ENCODE assay signal across 10 cellular contexts in the genomic region with DNA sequence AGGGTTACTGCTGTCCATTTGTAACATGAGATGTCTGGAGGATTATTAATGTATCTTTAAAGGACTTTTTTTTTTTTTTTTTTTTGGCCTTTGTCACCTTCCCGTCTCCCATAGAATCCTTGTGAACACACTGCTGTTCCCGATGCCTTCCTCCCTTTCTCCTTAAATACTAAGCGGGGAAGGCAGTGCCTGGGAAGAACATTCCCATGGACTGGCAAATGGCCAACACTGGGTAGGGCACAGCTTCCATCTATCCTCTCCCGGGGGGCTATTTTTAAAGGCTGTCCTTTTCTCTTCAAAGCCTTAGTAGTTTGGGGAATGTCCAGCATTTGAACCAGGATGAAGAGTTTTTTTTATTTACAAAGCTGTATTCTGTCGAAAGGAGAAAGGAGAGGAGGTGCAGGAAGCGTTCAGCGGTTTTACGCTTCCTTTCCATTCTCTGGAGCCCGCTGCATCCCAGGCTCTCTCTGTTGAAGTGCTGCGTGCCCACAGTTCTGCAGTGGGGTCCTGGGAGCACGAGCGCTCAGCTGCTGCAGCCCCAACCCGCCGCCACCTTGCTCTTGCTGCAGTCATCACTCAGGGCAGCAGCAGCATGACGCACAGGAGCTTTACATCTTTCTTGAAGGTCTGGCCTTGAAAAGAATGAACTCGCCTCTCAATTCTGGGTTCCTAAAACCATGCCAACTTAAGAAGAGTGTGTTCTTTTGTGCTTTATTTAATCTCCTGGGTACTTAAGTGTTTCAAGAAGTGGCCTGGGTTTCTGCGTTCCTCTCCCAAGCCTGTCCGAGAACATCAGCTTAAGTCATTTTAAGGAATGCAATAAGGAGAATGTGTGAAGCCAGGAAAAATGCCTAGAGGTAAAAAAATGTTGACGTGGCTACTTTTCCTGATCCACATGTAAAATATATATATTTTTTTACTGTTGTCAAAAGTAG.
DNase-seq lines count a peak whose midpoint lies in the region; ATAC-seq and TF ChIP-seq lines count a peak whose summit lies in the region.
"Had no signal": no experiment of that assay in that cellular context is flagged by ENCODE, and none has a peak within 500 bp of the region (broad histone marks: within the 10 kb centered on the region; RNA-seq: fewer than 3 reads in every experiment).

No MANE protein-coding gene starts in this region.

- ATAC-seq in body of pancreas, result no peak
- no peak for ATAC-seq in GM19397 (IDR thresholded peaks at IDR 0.05; ENCODE audit: unreplicated experiment)

- no peaks in the 10 kb centered on the region for H3K9me3 ChIP-seq in body of pancreas

- DNase-seq in GM03348 (ENCODE audit: low spot score), result peak; percentile 11
- peak in 1 of 4 donors; percentile 25 for DNase-seq in body of pancreas
- no peak for DNase-seq in kidney epithelial cell (ENCODE audit: low read depth)
- DNase-seq in skeletal muscle cell (ENCODE audit: low read depth), result peak; percentile 78
- no peak for DNase-seq in DMS 273 treated with DMSO at 0.1 percent for 48 hours (lab: John Stamatoyannopoulos, UW)
- no peak for DNase-seq in NCI-H2081 treated with DMSO at 0.1 percent for 48 hours (lab: John Stamatoyannopoulos, UW)
- DNase-seq in T-helper 1 cell, result no peak
- DNase-seq: activated T-cell treated with anti-CD3 and anti-CD28 coated beads for 4 hours, occipital lobe had no signal

- no peak for TF ChIP-seq POLR2A in body of pancreas (IDR thresholded peaks at IDR 0.05)

- intact Hi-C loops in body of pancreas (cut with DNase I), result no loop called here

- 52 to 64% methylated on average over 19 of the region's 19 CpGs for WGBS in body of pancreas, 2 donors

- H3K27me3 ChIP-seq in body of pancreas (no peaks in the 10 kb centered on the region), kidney epithelial cell (ENCODE audit: control insufficient read depth, insufficient read depth, low read length) (no peaks in the 10 kb centered on the region)

- H3K36me3 ChIP-seq in body of pancreas (replicated peaks in 1 of 2; ENCODE audit: insufficient read depth in 1 of 2, low read depth in 2 of 2) (no peaks in the 10 kb centered on the region), kidney epithelial cell (ENCODE audit: control insufficient read depth, insufficient read depth, low read length) (no peaks in the 10 kb centered on the region)

- no peak for TF ChIP-seq CTCF in body of pancreas (IDR thresholded peaks at IDR 0.05)
- no peak for TF ChIP-seq CTCF in kidney epithelial cell (IDR thresholded peaks at IDR 0.05; ENCODE audit: insufficient read depth, low read length, poor library complexity, severe bottlenecking)

- H3K27ac ChIP-seq in body of pancreas, result peak overlapping the region in 3 of 4 donors; percentile 77 to 88 (median 80)

- H3K4me3 ChIP-seq in body of pancreas (no peak overlapping the region), kidney epithelial cell (ENCODE audit: low read depth, low read length) (peak overlapping the region; percentile 1), skeletal muscle cell (ENCODE audit: low read depth, low read length) (peak overlapping the region; percentile 21)

- H3K4me1 ChIP-seq in body of pancreas, result peaks cover 69% of the 10 kb centered on the region

Comparison
In these comparisons a context has a peak if more than half of its experiments do, and no peak if none do; other contexts are left out.
1. DNase-seq: peak in GM03348 (single experiment) and skeletal muscle cell (single experiment); none in kidney epithelial cell (single experiment), DMS 273 treated with DMSO at 0.1 percent for 48 hours (single experiment), NCI-H2081 treated with DMSO at 0.1 percent for 48 hours (single experiment) and T-helper 1 cell (0 of 5).
2. H3K4me3 ChIP-seq: peak in kidney epithelial cell (single experiment) and skeletal muscle cell (single experiment); none in body of pancreas (0 of 2).